ENCODE assay signal across 12 cellular contexts in the genomic region with DNA sequence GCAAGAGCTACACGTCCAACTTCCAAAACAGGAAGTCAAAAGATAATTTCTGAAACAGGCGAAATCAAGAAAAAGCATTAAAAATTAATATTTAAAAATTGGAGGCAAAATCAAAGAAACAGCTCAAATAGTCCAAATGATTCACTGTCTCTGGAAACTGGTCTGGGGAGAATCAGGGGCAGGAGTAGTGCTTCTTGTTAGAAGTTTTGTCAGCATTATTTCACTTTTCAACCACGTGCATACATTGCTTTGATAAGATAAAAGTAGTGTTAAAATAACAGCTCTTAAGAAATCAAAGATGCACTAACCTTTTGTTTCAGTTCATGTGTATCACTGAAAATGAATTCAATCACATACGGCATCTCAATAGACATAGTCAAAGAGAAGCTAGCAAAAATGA.
"Had no signal": no experiment of that assay in that cellular context is flagged by ENCODE, and none has a peak within 500 bp of the region (broad histone marks: within the 10 kb centered on the region; RNA-seq: fewer than 3 reads in every experiment).

No MANE protein-coding gene starts in this region.

- H3K27ac Mint-ChIP-seq: activated naive CD4-positive, alpha-beta T cell treated with anti-CD3 and anti-CD28 coated beads for 36 hours had no signal

- H3K9me3 ChIP-seq: lower lobe of right lung, neutrophil, thyroid gland had no signal

- ATAC-seq: lower lobe of right lung had no signal

- H3K9me3 Mint-ChIP-seq: activated naive CD4-positive, alpha-beta T cell treated with anti-CD3 and anti-CD28 coated beads for 36 hours; naive B cell had no signal

- H3K4me3 ChIP-seq: dorsolateral prefrontal cortex, lower lobe of right lung, thyroid gland had no signal

- H3K27ac ChIP-seq: dorsolateral prefrontal cortex, lower lobe of right lung, neutrophil, thyroid gland had no signal

- H3K4me3 Mint-ChIP-seq: activated naive CD4-positive, alpha-beta T cell treated with anti-CD3 and anti-CD28 coated beads for 36 hours; naive B cell had no signal

- H3K27me3 ChIP-seq: dorsolateral prefrontal cortex, neutrophil, thyroid gland had no signal

- H3K4me1 ChIP-seq: thyroid gland had no signal

- H3K27me3 Mint-ChIP-seq: naive B cell had no signal

- DNase-seq: activated CD4-positive, alpha-beta T cell treated with anti-CD3 and anti-CD28 coated beads, Interleukin-2, amount 50 U/mL, for 48 hours; activated CD8-positive, alpha-beta memory T cell treated with anti-CD3 and anti-CD28 coated beads, Interleukin-2, amount 50 U/mL, for 48 hours; dorsolateral prefrontal cortex; hippocampal formation; lower lobe of right lung; midbrain; naive B cell; posterior cingulate gyrus; stimulated activated CD4-positive, alpha-beta T cell treated with anti-CD3 and anti-CD28 coated beads, Interleukin-4, amount 100 ng/mL, for 4 hours; thyroid gland had no signal
